26 cellular contexts compared by ENCODE assay signal in the genomic region with DNA sequence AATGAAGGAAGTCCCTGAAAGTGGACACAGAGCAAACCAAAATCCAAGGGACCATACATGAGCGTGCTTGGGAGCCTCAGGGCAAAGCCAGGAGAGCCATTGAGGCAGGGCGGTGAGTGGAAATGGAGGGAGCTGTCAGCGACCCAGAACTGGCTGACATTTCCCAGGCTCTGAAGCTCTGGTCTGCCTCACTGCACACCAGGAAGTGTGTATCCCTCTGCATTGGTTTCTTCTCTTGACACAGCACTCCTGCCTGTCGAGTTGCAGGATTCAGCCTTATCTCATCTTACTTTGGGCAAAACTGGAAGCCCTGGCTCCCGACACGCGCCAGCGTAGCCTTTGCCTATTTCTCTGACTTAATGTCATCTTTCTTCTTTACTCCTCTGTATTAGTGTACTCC.
"Had no signal": no experiment of that assay in that cellular context is flagged by ENCODE, and none has a peak within 500 bp of the region (broad histone marks: within the 10 kb centered on the region; RNA-seq: fewer than 3 reads in every experiment).

No MANE protein-coding gene starts in this region.

- H3K36me3 Mint-ChIP-seq: activated naive CD8-positive, alpha-beta T cell treated with anti-CD3 and anti-CD28 coated beads for 36 hours had no signal

- H3K9me3 Mint-ChIP-seq: activated B cell treated with CpG ODN at 0.5 μM for 24 hours; activated naive CD8-positive, alpha-beta T cell treated with anti-CD3 and anti-CD28 coated beads for 36 hours; activated T-cell treated with anti-CD3 and anti-CD28 coated beads, Interleukin-2, amount 50 U/mL, for 4 hours; activated T-helper 2 cell treated with anti-CD3 and anti-CD28 coated beads, Interferon-gamma antibody, Interleukin-2, Interleukin-4, amounts not matched to agents 10 μg/mL and 5 μg/mL and 100 μg/mL, durations not matched to agents 14 hours and 24 hours and 36 hours; effector memory CD8-positive, alpha-beta T cell; nephron; T-helper 1 cell treated with Interleukin-12 subunit alpha and Interleukin-12 subunit beta and Interleukin-4 antibody, amounts not matched to agents 30 μg/mL and 1 μg/mL, for 36 hours had no signal

- H3K4me3 ChIP-seq: colonic mucosa, dorsolateral prefrontal cortex, gastrocnemius medialis, thoracic aorta, upper lobe of left lung had no signal

- H3K27ac ChIP-seq: colonic mucosa, dorsolateral prefrontal cortex, gastrocnemius medialis, parathyroid adenoma, thoracic aorta, upper lobe of left lung had no signal

- H3K4me1 Mint-ChIP-seq: activated B cell treated with CpG ODN at 0.5 μM for 24 hours; activated naive CD8-positive, alpha-beta T cell treated with anti-CD3 and anti-CD28 coated beads for 36 hours had no signal

- H3K27ac Mint-ChIP-seq: activated B cell treated with CpG ODN at 0.5 μM for 24 hours; activated naive CD8-positive, alpha-beta T cell treated with anti-CD3 and anti-CD28 coated beads for 36 hours; activated T-helper 2 cell treated with anti-CD3 and anti-CD28 coated beads, Interferon-gamma antibody, Interleukin-2, Interleukin-4, amounts not matched to agents 10 μg/mL and 5 μg/mL and 100 μg/mL, durations not matched to agents 14 hours and 24 hours and 36 hours; effector memory CD8-positive, alpha-beta T cell; nephron; T-helper 1 cell treated with Interleukin-12 subunit alpha and Interleukin-12 subunit beta and Interleukin-4 antibody, amounts not matched to agents 30 μg/mL and 1 μg/mL, for 36 hours had no signal

- H3K27me3 ChIP-seq: colonic mucosa, gastrocnemius medialis, upper lobe of left lung had no signal

- ATAC-seq: activated T-cell treated with anti-CD3 and anti-CD28 coated beads, Interleukin-2, amount 50 U/mL, for 4 hours; effector memory CD8-positive, alpha-beta T cell; esophagus mucosa; gastrocnemius medialis; left lobe of liver; sciatic nerve had no signal

- H3K4me1 ChIP-seq: colonic mucosa, gastrocnemius medialis, parathyroid adenoma, upper lobe of left lung had no signal

- DNase-seq: activated B cell treated with CpG ODN at 0.5 μM for 24 hours; activated CD4-positive, alpha-beta T cell treated with anti-CD3 and anti-CD28 coated beads for 4 hours; activated CD4-positive, alpha-beta T cell treated with anti-CD3 and anti-CD28 coated beads, Interleukin-2, amount 50 U/mL, for 48 hours; activated CD8-positive, alpha-beta memory T cell treated with anti-CD3 and anti-CD28 coated beads, Interleukin-2, amount 50 U/mL, for 48 hours; activated naive CD4-positive, alpha-beta T cell; activated naive CD8-positive, alpha-beta T cell treated with anti-CD3 and anti-CD28 coated beads for 36 hours; activated T-cell treated with anti-CD3 and anti-CD28 coated beads, Interleukin-2, amount 50 U/mL, for 4 hours; colonic mucosa; dorsolateral prefrontal cortex; effector memory CD8-positive, alpha-beta T cell; gastrocnemius medialis; head of caudate nucleus; kidney; nucleus accumbens; small intestine; stimulated activated CD4-positive, alpha-beta T cell treated with anti-CD3 and anti-CD28 coated beads, Interleukin-2, amount 100 ng/mL, for 48 hours; stimulated activated naive CD4-positive, alpha-beta T cell; upper lobe of left lung had no signal

- H3K9me3 ChIP-seq: colonic mucosa, gastrocnemius medialis, thoracic aorta, upper lobe of left lung had no signal

- H3K36me3 ChIP-seq: colonic mucosa, gastrocnemius medialis, thoracic aorta, upper lobe of left lung had no signal

- H3K4me3 Mint-ChIP-seq: activated B cell treated with CpG ODN at 0.5 μM for 24 hours; activated naive CD8-positive, alpha-beta T cell treated with anti-CD3 and anti-CD28 coated beads for 36 hours; activated T-cell treated with anti-CD3 and anti-CD28 coated beads, Interleukin-2, amount 50 U/mL, for 4 hours; effector memory CD8-positive, alpha-beta T cell; nephron; T-helper 1 cell treated with Interleukin-12 subunit alpha and Interleukin-12 subunit beta and Interleukin-4 antibody, amounts not matched to agents 30 μg/mL and 1 μg/mL, for 36 hours had no signal
